22 cellular contexts compared by ENCODE assay signal in genomic region chr2:61023670-61024069, GRCh38.
"Had no signal": no experiment of that assay in that cellular context is flagged by ENCODE, and none has a peak within 500 bp of the region (broad histone marks: within the 10 kb centered on the region; RNA-seq: fewer than 3 reads in every experiment).

No MANE protein-coding gene starts in this region.

- H3K4me3 Mint-ChIP-seq: nephron progenitor cell; stimulated activated naive B cell treated with anti-CD40 and anti-IgM and Interleukin-4, amounts not matched to agents 10 μg/mL and 1 μg/mL and 100 μg/mL, for 72 hours; stimulated activated naive CD8-positive, alpha-beta T cell treated with anti-CD3 and anti-CD28 coated beads, Interleukin-15, amount 100 ng/mL, for 72 hours had no signal

- H3K9me3 ChIP-seq: left ventricle myocardium inferior, lower lobe of right lung, neutrophil, psoas muscle, sigmoid colon, thoracic aorta, transverse colon had no signal

- ATAC-seq: left cardiac atrium; lower lobe of right lung; psoas muscle; stimulated activated naive B cell treated with anti-CD40 and anti-IgM and Interleukin-4, amounts not matched to agents 10 μg/mL and 1 μg/mL and 100 μg/mL, for 72 hours; stimulated activated naive CD8-positive, alpha-beta T cell treated with anti-CD3 and anti-CD28 coated beads, Interleukin-15, amount 100 ng/mL, for 72 hours had no signal

- H3K4me2 ChIP-seq: hepatocyte had no signal

- H3K27ac ChIP-seq: hepatocyte, left ventricle myocardium inferior, lower lobe of right lung, neutrophil, psoas muscle, sigmoid colon, skin epidermis, thoracic aorta, transverse colon had no signal

- DNase-seq: effector CD8-positive, alpha-beta T cell; foreskin melanocyte; head of caudate nucleus; kidney; left cardiac atrium; left ventricle myocardium inferior; lower lobe of right lung; mesenchymal stem cell; midbrain; nephron progenitor cell; psoas muscle; retina; sigmoid colon; stimulated activated CD4-positive, alpha-beta T cell treated with anti-CD3 and anti-CD28 coated beads, Interleukin-2, amount 100 ng/mL, for 24 hours; stimulated activated CD4-positive, alpha-beta T cell treated with anti-CD3 and anti-CD28 coated beads, Interleukin-4, amount 100 ng/mL, for 4 hours; stimulated activated naive B cell treated with anti-CD40 and anti-IgM and Interleukin-4, amounts not matched to agents 10 μg/mL and 1 μg/mL and 100 μg/mL, for 72 hours; stimulated activated naive CD8-positive, alpha-beta T cell treated with anti-CD3 and anti-CD28 coated beads, Interleukin-15, amount 100 ng/mL, for 72 hours; transverse colon had no signal

- H3K27ac Mint-ChIP-seq: stimulated activated naive B cell treated with anti-CD40 and anti-IgM and Interleukin-4, amounts not matched to agents 10 μg/mL and 1 μg/mL and 100 μg/mL, for 72 hours; stimulated activated naive CD8-positive, alpha-beta T cell treated with anti-CD3 and anti-CD28 coated beads, Interleukin-15, amount 100 ng/mL, for 72 hours had no signal

- H2AFZ ChIP-seq: hepatocyte had no signal

- H3K27me3 ChIP-seq: hepatocyte, neutrophil, sigmoid colon, transverse colon had no signal

- H3K27me3 Mint-ChIP-seq: stimulated activated naive B cell treated with anti-CD40 and anti-IgM and Interleukin-4, amounts not matched to agents 10 μg/mL and 1 μg/mL and 100 μg/mL, for 72 hours; stimulated activated naive CD8-positive, alpha-beta T cell treated with anti-CD3 and anti-CD28 coated beads, Interleukin-15, amount 100 ng/mL, for 72 hours had no signal

- H3K4me3 ChIP-seq: hepatocyte, left ventricle myocardium inferior, lower lobe of right lung, psoas muscle, sigmoid colon, skin epidermis, thoracic aorta, transverse colon had no signal
